ENCODE assay signal across 1 cellular context in genomic region chr14:69129264-69129880, GRCh38.
TF ChIP-seq lines count a peak whose summit lies in the region.

No MANE protein-coding gene starts in this region.

TF ChIP-seq in HepG2, 621 proteins besides CTCF, POLR2A, EP300 and RAD21 (continued from another document and continues in another):
- no peak for TF ChIP-seq NR0B2 (CRISPR knock-in tag; IDR thresholded peaks at IDR 0.05)
- TF ChIP-seq NFIC (IDR thresholded peaks at IDR 0.05; ENCODE audit: low read length): no peak
- no peak for TF ChIP-seq MXD3 (CRISPR knock-in tag; IDR thresholded peaks at IDR 0.05)
- TF ChIP-seq ZNF335 (CRISPR knock-in tag; IDR thresholded peaks at IDR 0.05): no peak
- TF ChIP-seq ZNF292 (CRISPR knock-in tag; IDR thresholded peaks at IDR 0.05; ENCODE audit: borderline replicate concordance, low read depth): no peak
- TF ChIP-seq ZBTB21 (CRISPR knock-in tag; IDR thresholded peaks at IDR 0.05): no peak
- TF ChIP-seq MXD4 (CRISPR knock-in tag; IDR thresholded peaks at IDR 0.05): no peak
- no peak for TF ChIP-seq SNRNP70 (IDR thresholded peaks at IDR 0.05; ENCODE audit: low read depth, low read length)
- 0 out of 2 replicates have a peak, but pooled peaks have one; percentile 31 for TF ChIP-seq SAP130 (CRISPR knock-in tag; IDR thresholded peaks at IDR 0.05; ENCODE audit: low read depth)
- no peak for TF ChIP-seq ZBTB2 (CRISPR knock-in tag; IDR thresholded peaks at IDR 0.05; ENCODE audit: low read depth)
- no peak for TF ChIP-seq PITX1 (CRISPR knock-in tag; IDR thresholded peaks at IDR 0.05)
- TF ChIP-seq ZNF841 (CRISPR knock-in tag; IDR thresholded peaks at IDR 0.05; ENCODE audit: borderline replicate concordance): no peak
- no peak for TF ChIP-seq CREB1 (IDR thresholded peaks at IDR 0.05)
- TF ChIP-seq CREB1 (CRISPR knock-in tag; IDR thresholded peaks at IDR 0.05): peak; percentile 24; the same call in 1 of the 2 replicates
- no peak for TF ChIP-seq CEBPZ (IDR thresholded peaks at IDR 0.05; ENCODE audit: low read length)
- TF ChIP-seq ADNP (CRISPR knock-in tag; IDR thresholded peaks at IDR 0.05): no peak
- no peak for TF ChIP-seq ETV6 (CRISPR knock-in tag; conservative IDR thresholded peaks at IDR 0.05)
- peak; percentile 26; the same call in 1 of the 2 replicates for TF ChIP-seq FOXA3 (CRISPR knock-in tag; IDR thresholded peaks at IDR 0.05)
- no peak for TF ChIP-seq KMT2A (CRISPR knock-in tag; IDR thresholded peaks at IDR 0.05)
- TF ChIP-seq ERF (CRISPR knock-in tag; IDR thresholded peaks at IDR 0.05): 0 out of 2 replicates have a peak, but pooled peaks have one; percentile 17
- TF ChIP-seq POGK (CRISPR knock-in tag; conservative IDR thresholded peaks at IDR 0.05): 0 out of 2 replicates have a peak, but pooled peaks have one; percentile 50
- TF ChIP-seq FOXA1 (IDR thresholded peaks at IDR 0.05): no peak
- peak; percentile 82 for TF ChIP-seq FOXA1 (CRISPR knock-in tag; IDR thresholded peaks at IDR 0.05)
- TF ChIP-seq SAFB2 (CRISPR knock-in tag; IDR thresholded peaks at IDR 0.05; ENCODE audit: borderline replicate concordance, low read depth): no peak
- TF ChIP-seq FOSL2 (CRISPR knock-in tag; IDR thresholded peaks at IDR 0.05): peak; percentile 40; the same call in 1 of the 2 replicates
- peak; percentile 54; the same call in 1 of the 2 replicates for TF ChIP-seq ZSCAN9 (CRISPR knock-in tag; IDR thresholded peaks at IDR 0.05; ENCODE audit: borderline replicate concordance)
- no peak for TF ChIP-seq ZNF547 (CRISPR knock-in tag; IDR thresholded peaks at IDR 0.05)
- TF ChIP-seq CEBPG (CRISPR knock-in tag; IDR thresholded peaks at IDR 0.05): 0 out of 2 replicates have a peak, but pooled peaks have one; percentile 26
- no peak for TF ChIP-seq HDAC2 (CRISPR knock-in tag; IDR thresholded peaks at IDR 0.05)
- no peak for TF ChIP-seq ZNF34 (CRISPR knock-in tag; IDR thresholded peaks at IDR 0.05; ENCODE audit: borderline replicate concordance)
- TF ChIP-seq STAG1 (CRISPR knock-in tag; IDR thresholded peaks at IDR 0.05): peak; percentile 82
- 0 out of 2 replicates have a peak, but pooled peaks have one; percentile 5 for TF ChIP-seq ZNF24 (IDR thresholded peaks at IDR 0.05)
- TF ChIP-seq ARID2 (CRISPR knock-in tag; IDR thresholded peaks at IDR 0.05; ENCODE audit: borderline replicate concordance): no peak
- no peak for TF ChIP-seq CENPX (CRISPR knock-in tag; IDR thresholded peaks at IDR 0.05)
- no peak for TF ChIP-seq ZMAT3 (CRISPR knock-in tag; conservative IDR thresholded peaks at IDR 0.05)
- TF ChIP-seq RXRB (CRISPR knock-in tag; IDR thresholded peaks at IDR 0.05; ENCODE audit: borderline replicate concordance): 0 out of 2 replicates have a peak, but pooled peaks have one; percentile 5
- TF ChIP-seq ELK4 (CRISPR knock-in tag; IDR thresholded peaks at IDR 0.05; ENCODE audit: borderline replicate concordance): no peak
- TF ChIP-seq AHDC1 (CRISPR knock-in tag; IDR thresholded peaks at IDR 0.05; ENCODE audit: borderline replicate concordance): no peak
- no peak for TF ChIP-seq ZBTB49 (CRISPR knock-in tag; IDR thresholded peaks at IDR 0.05; ENCODE audit: borderline replicate concordance)
- no peak for TF ChIP-seq MEIS2 (CRISPR knock-in tag; IDR thresholded peaks at IDR 0.05)
- TF ChIP-seq MEF2D (CRISPR knock-in tag; IDR thresholded peaks at IDR 0.05): no peak
- no peak for TF ChIP-seq U2AF2 (IDR thresholded peaks at IDR 0.05; ENCODE audit: low read depth, low read length)
- no peak for TF ChIP-seq SMAD9 (CRISPR knock-in tag; IDR thresholded peaks at IDR 0.05)
- TF ChIP-seq MLLT10 (CRISPR knock-in tag; IDR thresholded peaks at IDR 0.05): no peak
- no peak for TF ChIP-seq MTF1 (CRISPR knock-in tag; IDR thresholded peaks at IDR 0.05)
- TF ChIP-seq ETV5 (CRISPR knock-in tag; IDR thresholded peaks at IDR 0.05; ENCODE audit: borderline replicate concordance): no peak
- no peak for TF ChIP-seq PRMT3 (CRISPR knock-in tag; IDR thresholded peaks at IDR 0.05; ENCODE audit: borderline replicate concordance, low read depth)
- TF ChIP-seq XRCC5 (optimal IDR thresholded peaks at IDR 0.05; ENCODE audit: low read length): peak; percentile 56
- no peak for TF ChIP-seq ZNF512 (CRISPR knock-in tag; IDR thresholded peaks at IDR 0.05)
- no peak for TF ChIP-seq ZMYM4 (CRISPR knock-in tag; IDR thresholded peaks at IDR 0.05)
- TF ChIP-seq DRAP1 (CRISPR knock-in tag; IDR thresholded peaks at IDR 0.05): 0 out of 2 replicates have a peak, but pooled peaks have one; percentile 22
